Comparison of ENCODE assay signal across 20 cellular contexts in the genomic region with DNA sequence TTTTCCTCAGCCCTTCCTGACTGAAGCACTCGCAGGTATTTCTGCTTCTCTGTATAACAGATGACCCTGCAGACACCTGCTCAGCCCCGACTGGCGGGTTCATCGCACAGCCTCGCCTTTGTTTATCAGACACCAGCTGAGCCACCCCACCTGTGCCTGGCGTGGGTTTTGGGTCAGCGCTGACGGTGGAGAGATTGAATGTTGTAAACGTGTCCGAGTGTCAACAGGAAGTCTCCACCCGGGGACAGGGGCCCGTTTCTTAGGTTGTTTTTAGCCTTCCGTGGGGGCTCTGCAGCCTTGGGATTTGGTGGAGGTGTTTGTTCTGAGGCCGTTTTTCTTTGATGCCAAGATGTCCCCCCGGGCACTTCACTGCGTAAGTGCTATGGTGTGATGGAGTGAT.
DNase-seq lines count a peak whose midpoint lies in the region; ATAC-seq and TF ChIP-seq lines count a peak whose summit lies in the region.
"Had no signal": no experiment of that assay in that cellular context is flagged by ENCODE, and none has a peak within 500 bp of the region (broad histone marks: within the 10 kb centered on the region; RNA-seq: fewer than 3 reads in every experiment).

No MANE protein-coding gene starts in this region.

- H3K27me3 Mint-ChIP-seq in stimulated activated naive B cell treated with anti-CD40 and anti-IgM and Interleukin-4, amounts not matched to agents 10 μg/mL and 1 μg/mL and 100 μg/mL, for 72 hours: peaks cover 26 to 35% of the 10 kb centered on the region in 2 donors

- H3K4me3 ChIP-seq in right atrium auricular region (no peak overlapping the region), Peyer's patch (no peak overlapping the region), upper lobe of right lung (no peak overlapping the region)
- H3K4me3 ChIP-seq: vagina had no signal

- peaks cover 0 to 20% of the 10 kb centered on the region in 2 donors for H3K9me3 ChIP-seq in right atrium auricular region
- no peaks in the 10 kb centered on the region for H3K9me3 ChIP-seq in Peyer's patch
- H3K9me3 ChIP-seq in upper lobe of right lung: no peaks in the 10 kb centered on the region
- H3K9me3 ChIP-seq: vagina had no signal

- H3K4me3 Mint-ChIP-seq in stimulated activated naive B cell treated with anti-CD40 and anti-IgM and Interleukin-4, amounts not matched to agents 10 μg/mL and 1 μg/mL and 100 μg/mL, for 72 hours: peak overlapping the region in 1 of 2 donors; percentile 8
- H3K4me3 Mint-ChIP-seq: activated CD4-positive, alpha-beta memory T cell treated with anti-CD3 and anti-CD28 coated beads, Interleukin-2, amount 10 ng/mL, durations not matched to agents 7 days and 5 days; CD4-positive, CD25-positive, alpha-beta regulatory T cell; immature natural killer cell; T-helper 17 cell had no signal

- no peak for ATAC-seq in Right ventricle myocardium inferior
- no peak for ATAC-seq in upper lobe of right lung
- ATAC-seq in stimulated activated naive B cell treated with anti-CD40 and anti-IgM and Interleukin-4, amounts not matched to agents 10 μg/mL and 1 μg/mL and 100 μg/mL, for 72 hours (replicated peaks): no peak
- ATAC-seq: T-helper 17 cell had no signal

- intact Hi-C loops in Right ventricle myocardium inferior (cut with DNase I) (no loop called here), upper lobe of right lung (cut with DNase I) (no loop called here)

- H3K27me3 ChIP-seq in right atrium auricular region: no peaks in the 10 kb centered on the region
- H3K27me3 ChIP-seq in Peyer's patch: no peaks in the 10 kb centered on the region
- H3K27me3 ChIP-seq in upper lobe of right lung: no peaks in the 10 kb centered on the region
- H3K27me3 ChIP-seq: vagina had no signal

- DNase-seq in Right ventricle myocardium inferior (ENCODE audit: missing footprints) (peak; percentile 53), right atrium auricular region (ENCODE audit: low spot score) (no peak), Peyer's patch (peak in 2 of 3 donors; percentile 39 to 48), left kidney (ENCODE audit: low read depth, low spot score) (peak; percentile 34), upper lobe of right lung (peak; percentile 54), germinal center (ENCODE audit: low spot score) (no peak), A172 (ENCODE audit: low spot score) (no peak)
- DNase-seq in stimulated activated naive B cell treated with anti-CD40 and anti-IgM and Interleukin-4, amounts not matched to agents 10 μg/mL and 1 μg/mL and 100 μg/mL, for 72 hours: no peak
- DNase-seq: activated CD4-positive, alpha-beta memory T cell treated with anti-CD3 and anti-CD28 coated beads, Interleukin-2, amount 10 ng/mL, durations not matched to agents 7 days and 5 days; activated naive CD4-positive, alpha-beta T cell treated with Interleukin-2 at 50 U/mL for 16 hours; activated T-cell treated with anti-CD3 and anti-CD28 coated beads, Interleukin-2, amount 50 U/mL, for 1 hour; CD4-positive, CD25-positive, alpha-beta regulatory T cell; immature natural killer cell; KBM-7; mammary epithelial cell; naive B cell; NCI-H524 treated with DMSO at 0.1 percent for 48 hours; T-helper 17 cell had no signal

- peaks cover 0 to 18% of the 10 kb centered on the region in 2 donors for H3K4me1 ChIP-seq in right atrium auricular region
- H3K4me1 ChIP-seq in Peyer's patch: peaks cover 0 to 8% (median 0%) of the 10 kb centered on the region in 4 donors
- peaks cover 8% of the 10 kb centered on the region for H3K4me1 ChIP-seq in upper lobe of right lung

- peaks cover 14 to 16% of the 10 kb centered on the region in 2 donors for H3K9me3 Mint-ChIP-seq in stimulated activated naive B cell treated with anti-CD40 and anti-IgM and Interleukin-4, amounts not matched to agents 10 μg/mL and 1 μg/mL and 100 μg/mL, for 72 hours
- H3K9me3 Mint-ChIP-seq: activated CD4-positive, alpha-beta memory T cell treated with anti-CD3 and anti-CD28 coated beads, Interleukin-2, amount 10 ng/mL, durations not matched to agents 7 days and 5 days; immature natural killer cell had no signal

- peaks cover 0 to 3% of the 10 kb centered on the region in 2 donors for H3K36me3 Mint-ChIP-seq in stimulated activated naive B cell treated with anti-CD40 and anti-IgM and Interleukin-4, amounts not matched to agents 10 μg/mL and 1 μg/mL and 100 μg/mL, for 72 hours
- H3K36me3 Mint-ChIP-seq: CD4-positive, CD25-positive, alpha-beta regulatory T cell; immature natural killer cell had no signal

- no peak for TF ChIP-seq POLR2A in Peyer's patch (IDR thresholded peaks at IDR 0.05)

- H3K4me1 Mint-ChIP-seq in stimulated activated naive B cell treated with anti-CD40 and anti-IgM and Interleukin-4, amounts not matched to agents 10 μg/mL and 1 μg/mL and 100 μg/mL, for 72 hours: peaks cover 4 to 8% of the 10 kb centered on the region in 2 donors
- H3K4me1 Mint-ChIP-seq: activated CD4-positive, alpha-beta memory T cell treated with anti-CD3 and anti-CD28 coated beads, Interleukin-2, amount 10 ng/mL, durations not matched to agents 7 days and 5 days; immature natural killer cell; T-helper 17 cell had no signal

- H3K27ac Mint-ChIP-seq in stimulated activated naive B cell treated with anti-CD40 and anti-IgM and Interleukin-4, amounts not matched to agents 10 μg/mL and 1 μg/mL and 100 μg/mL, for 72 hours: no peak overlapping the region
- H3K27ac Mint-ChIP-seq: activated CD4-positive, alpha-beta memory T cell treated with anti-CD3 and anti-CD28 coated beads, Interleukin-2, amount 10 ng/mL, durations not matched to agents 7 days and 5 days; T-helper 17 cell had no signal

- H3K27ac ChIP-seq in right atrium auricular region (no peak overlapping the region), Peyer's patch (no peak overlapping the region), upper lobe of right lung (no peak overlapping the region)
- H3K27ac ChIP-seq: vagina, VCaP had no signal

- TF ChIP-seq CTCF in right atrium auricular region (IDR thresholded peaks at IDR 0.05) (no peak), Peyer's patch (IDR thresholded peaks at IDR 0.05) (no peak), upper lobe of right lung (IDR thresholded peaks at IDR 0.05) (no peak)

- peaks cover 13% of the 10 kb centered on the region for H3K36me3 ChIP-seq in right atrium auricular region
- H3K36me3 ChIP-seq in Peyer's patch: no peaks in the 10 kb centered on the region
- H3K36me3 ChIP-seq in upper lobe of right lung: no peaks in the 10 kb centered on the region

Comparison
In these comparisons a context has a peak if more than half of its experiments do, and no peak if none do; other contexts are left out.
1. DNase-seq: peak in Right ventricle myocardium inferior (single experiment), Peyer's patch (2 of 3), left kidney (single experiment) and upper lobe of right lung (single experiment); none in right atrium auricular region (single experiment), stimulated activated naive B cell treated with anti-CD40 and anti-IgM and Interleukin-4, amounts not matched to agents 10 μg/mL and 1 μg/mL and 100 μg/mL, for 72 hours (single experiment), germinal center (single experiment) and A172 (single experiment).